Comparison of ENCODE assay signal across 16 cellular contexts in genomic region chr11:66886317-66886588, GRCh38.
"Had no signal": no experiment of that assay in that cellular context is flagged by ENCODE, and none has a peak within 500 bp of the region (broad histone marks: within the 10 kb centered on the region; RNA-seq: fewer than 3 reads in every experiment).

No MANE protein-coding gene starts in this region.

- DNase-seq: activated CD4-positive, alpha-beta T cell treated with anti-CD3 and anti-CD28 coated beads, Interleukin-2, amount 50 U/mL, for 1 hour; activated naive CD4-positive, alpha-beta T cell treated with Interleukin-2 at 50 U/mL for 16 hours; activated T-cell treated with anti-CD3 and anti-CD28 coated beads for 4 hours; anterior cingulate cortex; erythroblast; retina; stimulated activated CD4-positive, alpha-beta T cell treated with anti-CD3 and anti-CD28 coated beads, Interleukin-4, amount 100 ng/mL, for 4 hours; stimulated activated CD8-positive, alpha-beta memory T cell treated with anti-CD3 and anti-CD28 coated beads, Interleukin-4, amount 100 ng/mL, for 48 hours; testis had no signal

- H3K9me3 ChIP-seq: gastroesophageal sphincter, neutrophil, testis had no signal

- H3K4me1 ChIP-seq: testis had no signal

- H3K27me3 Mint-ChIP-seq: activated T-helper 17 cell treated with anti-CD3 and anti-CD28 coated beads, Interleukin-2, amount 50 U/mL, for 72 hours; stimulated activated naive CD8-positive, alpha-beta T cell treated with anti-CD3 and anti-CD28 coated beads, Interleukin-15, Interleukin-2, amounts not matched to agents 100 ng/mL and 50 ng/mL, for 24 hours had no signal

- H3K36me3 ChIP-seq: gastroesophageal sphincter, neutrophil had no signal

- H3K27ac ChIP-seq: gastroesophageal sphincter, neutrophil, testis had no signal

- ATAC-seq: activated CD4-positive, CD25-positive, alpha-beta regulatory T cell treated with anti-CD3 and anti-CD28 coated beads, Interleukin-2, amount 50 U/mL, for 24 hours; activated T-helper 17 cell treated with anti-CD3 and anti-CD28 coated beads, Interleukin-2, amount 50 U/mL, for 72 hours had no signal

- H3K4me1 Mint-ChIP-seq: activated T-helper 17 cell treated with anti-CD3 and anti-CD28 coated beads, Interleukin-2, amount 50 U/mL, for 72 hours had no signal

- H3K9me3 Mint-ChIP-seq: activated T-helper 17 cell treated with anti-CD3 and anti-CD28 coated beads, Interleukin-2, amount 50 U/mL, for 72 hours; stimulated activated naive CD8-positive, alpha-beta T cell treated with anti-CD3 and anti-CD28 coated beads, Interleukin-15, Interleukin-2, amounts not matched to agents 100 ng/mL and 50 ng/mL, for 24 hours had no signal

- H3K4me3 Mint-ChIP-seq: activated T-helper 17 cell treated with anti-CD3 and anti-CD28 coated beads, Interleukin-2, amount 50 U/mL, for 72 hours; stimulated activated naive CD8-positive, alpha-beta T cell treated with anti-CD3 and anti-CD28 coated beads, Interleukin-15, Interleukin-2, amounts not matched to agents 100 ng/mL and 50 ng/mL, for 24 hours had no signal

- H3K27me3 ChIP-seq: gastroesophageal sphincter, testis had no signal

- H3K4me3 ChIP-seq: gastroesophageal sphincter, lung, skin epidermis, testis had no signal

- H3K27ac Mint-ChIP-seq: activated T-helper 17 cell treated with anti-CD3 and anti-CD28 coated beads, Interleukin-2, amount 50 U/mL, for 72 hours; stimulated activated naive CD8-positive, alpha-beta T cell treated with anti-CD3 and anti-CD28 coated beads, Interleukin-15, Interleukin-2, amounts not matched to agents 100 ng/mL and 50 ng/mL, for 24 hours had no signal
